Comparison of ENCODE assay signal across 9 cellular contexts in the genomic region with DNA sequence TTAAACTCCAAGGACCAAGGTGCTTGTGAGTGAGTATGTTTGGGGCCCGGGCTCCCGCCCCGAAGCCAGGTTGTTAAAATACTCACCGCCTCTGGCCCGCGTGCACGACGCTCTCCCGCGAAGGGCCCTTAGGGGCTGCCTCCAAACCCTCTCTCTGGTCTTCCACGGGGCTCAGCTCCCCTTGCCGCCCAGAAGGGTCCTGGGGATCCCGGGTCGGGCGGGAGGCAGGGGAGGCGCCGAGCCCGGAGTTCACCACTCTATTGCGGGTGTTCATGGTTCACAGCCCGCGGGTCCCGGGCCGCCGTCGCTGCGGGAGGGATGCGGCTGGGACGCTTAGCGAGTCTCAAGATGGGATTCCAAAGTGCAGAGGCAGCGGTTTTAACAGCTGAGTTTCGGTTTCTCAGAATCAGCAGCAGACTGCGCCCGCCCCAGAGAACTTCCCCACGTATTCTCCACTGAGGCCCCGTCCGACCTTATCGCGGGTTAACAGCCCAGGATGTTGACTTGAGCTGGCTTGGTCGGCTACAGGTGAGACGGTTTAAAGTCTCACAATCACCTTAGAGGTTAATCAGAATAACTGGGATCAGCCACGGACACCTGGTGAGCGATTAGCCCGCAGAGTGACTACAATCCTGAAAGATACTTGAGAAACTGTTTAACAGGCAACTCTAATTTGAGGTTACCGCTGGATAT. TPM values are rescaled to one million over a fixed set of nuclear protein-coding genes. Genes with fewer than 3 reads are reported as not detected.
A peak's percentile ranks its signal among the peaks of the same experiment; 100 is the strongest.
DNase-seq lines count a peak whose midpoint lies in the region; ATAC-seq and TF ChIP-seq lines count a peak whose summit lies in the region.
"Had no signal": no experiment of that assay in that cellular context is flagged by ENCODE, and none has a peak within 500 bp of the region (broad histone marks: within the 10 kb centered on the region; RNA-seq: fewer than 3 reads in every experiment).

Gene EPSTI1 (minus strand): TSS at position 350 of the 693 bp plus-strand sequence. CDS start 76 bp downstream, at position 274.

- no peaks in the 10 kb centered on the region for H3K9me3 ChIP-seq in SJSA1 (replicated peaks)

- peak within 1 kb of the TSS; percentile 91 for H3K27ac ChIP-seq in SJSA1
- H3K27ac ChIP-seq in urinary bladder (ENCODE audit: low read depth): peak within 1 kb of the TSS; percentile 87
- H3K27ac ChIP-seq: 22Rv1 had no signal

- ATAC-seq in HG03045 (IDR thresholded peaks at IDR 0.05; ENCODE audit: unreplicated experiment): peak; percentile 87

- peaks cover 9% of the 10 kb centered on the region for H3K36me3 Mint-ChIP-seq in activated naive CD8-positive, alpha-beta T cell
- H3K36me3 Mint-ChIP-seq in progenitor cell of endocrine pancreas (ENCODE audit: insufficient read depth): no peaks in the 10 kb centered on the region

- 4% methylated on average over 44 of the region's 44 CpGs for WGBS in urinary bladder

- intact Hi-C loops in cardiac septum (cut with DNase I): no loop called here

- TF ChIP-seq CTCF in progenitor cell of endocrine pancreas (IDR thresholded peaks at IDR 0.05; ENCODE audit: unreplicated experiment): no peak

- H3K9me3 Mint-ChIP-seq in activated naive CD8-positive, alpha-beta T cell (ENCODE audit: low read depth): no peaks in the 10 kb centered on the region
- H3K9me3 Mint-ChIP-seq in progenitor cell of endocrine pancreas (ENCODE audit: low read depth): no peaks in the 10 kb centered on the region

- H3K27me3 ChIP-seq in SJSA1 (replicated peaks): no peaks in the 10 kb centered on the region

- peak; percentile 71 for DNase-seq in DMS 273 (lab: John Stamatoyannopoulos, UW; ENCODE audit: unreplicated experiment)
- DNase-seq in DMS 273 treated with DMSO at 0.1 percent for 48 hours (lab: John Stamatoyannopoulos, UW): no peak
- DNase-seq in SJSA1 (ENCODE audit: low read depth in 1 of 2, low spot score in 2 of 2): peak; percentile 65 to 81
- peak; percentile 84 for DNase-seq in cardiac septum (ENCODE audit: low spot score)
- DNase-seq in progenitor cell of endocrine pancreas (ENCODE audit: low spot score, unreplicated experiment): peak; percentile 30

- H3K27ac Mint-ChIP-seq in activated naive CD8-positive, alpha-beta T cell: peak within 1 kb of the TSS; percentile 99
- H3K27ac Mint-ChIP-seq in progenitor cell of endocrine pancreas: peak within 1 kb of the TSS; percentile 94

- H3K4me3 ChIP-seq in SJSA1 (peak within 1 kb of the TSS; percentile 57), urinary bladder (ENCODE audit: low read depth, low read length) (peak within 1 kb of the TSS; percentile 65)

- H3K36me3 ChIP-seq in SJSA1: no peaks in the 10 kb centered on the region
- H3K36me3 ChIP-seq in urinary bladder (ENCODE audit: insufficient read depth): no peaks in the 10 kb centered on the region

- H3K4me1 ChIP-seq in SJSA1 (replicated peaks) (peaks cover 37% of the 10 kb centered on the region), urinary bladder (ENCODE audit: insufficient read depth) (peaks cover 3% of the 10 kb centered on the region)

- peaks cover 57% of the 10 kb centered on the region for H3K4me1 Mint-ChIP-seq in activated naive CD8-positive, alpha-beta T cell (ENCODE audit: low read depth)
- H3K4me1 Mint-ChIP-seq in progenitor cell of endocrine pancreas (ENCODE audit: low read depth): peaks cover 18% of the 10 kb centered on the region

- H3K27me3 Mint-ChIP-seq in activated naive CD8-positive, alpha-beta T cell: no peaks in the 10 kb centered on the region
- peaks cover 4% of the 10 kb centered on the region for H3K27me3 Mint-ChIP-seq in progenitor cell of endocrine pancreas

- peak within 1 kb of the TSS; percentile 94 for H3K4me3 Mint-ChIP-seq in activated naive CD8-positive, alpha-beta T cell
- peak within 1 kb of the TSS; percentile 76 for H3K4me3 Mint-ChIP-seq in progenitor cell of endocrine pancreas (ENCODE audit: low read depth)

RNA-seq across cellular contexts. Expression of gene EPSTI1, which starts in this region (rescaled TPM):
- 10.2 and 21.3 TPM in 2 replicates for total RNA-seq in SJSA1 (2014; rRNA removed; shearing (Covaris generic))
- 2.7 TPM for total RNA-seq in cardiac septum
- total RNA-seq in progenitor cell of endocrine pancreas: 6.0 and 7.4 TPM in 2 replicates
- total RNA-seq in urinary bladder: 9.6 TPM
- polyA plus RNA-seq in urinary bladder: 7.7 TPM
